11 cellular contexts compared by ENCODE assay signal in the genomic region with DNA sequence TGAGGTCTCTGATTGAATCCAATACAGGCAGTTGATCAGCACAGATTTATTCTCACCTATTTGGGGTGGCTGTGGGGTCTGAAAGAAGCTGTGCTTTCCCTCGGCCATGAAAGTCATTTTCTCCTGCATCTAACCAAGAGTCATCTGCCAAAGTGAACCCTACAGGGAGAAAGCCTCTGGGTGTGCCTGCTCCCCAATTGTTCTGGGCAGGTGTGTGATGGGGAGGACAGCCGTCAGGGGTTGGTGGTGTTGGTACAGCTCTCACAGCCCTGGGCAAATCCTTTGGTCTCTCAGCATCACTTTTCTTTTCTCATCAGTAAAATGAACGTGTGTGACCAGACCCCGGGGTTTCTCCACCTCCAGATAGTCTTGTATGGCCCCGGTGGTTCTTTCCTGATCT. TPM values are rescaled to one million over a fixed set of nuclear protein-coding genes. Genes with fewer than 3 reads are reported as not detected.
DNase-seq lines count a peak whose midpoint lies in the region; ATAC-seq and TF ChIP-seq lines count a peak whose summit lies in the region.
"Had no signal": no experiment of that assay in that cellular context is flagged by ENCODE, and none has a peak within 500 bp of the region (broad histone marks: within the 10 kb centered on the region; RNA-seq: fewer than 3 reads in every experiment).

No MANE protein-coding gene starts in this region.

- ATAC-seq in activated T-helper 17 cell treated with anti-CD3 and anti-CD28 coated beads, Interleukin-2, amount 50 U/mL, for 72 hours (replicated peaks): no peak
- ATAC-seq in thoracic aorta (ENCODE audit: insufficient number of reproducible peaks, low FRiP score, low read depth): no peak
- ATAC-seq in GM19467 (IDR thresholded peaks at IDR 0.05; ENCODE audit: unreplicated experiment): no peak
- ATAC-seq in activated CD4-positive, CD25-positive, alpha-beta regulatory T cell treated with anti-CD3 and anti-CD28 coated beads, Interleukin-2, amount 50 U/mL, for 24 hours: no peak

- peaks cover 5% of the 10 kb centered on the region for H3K9me3 Mint-ChIP-seq in activated T-cell treated with anti-CD3 and anti-CD28 coated beads, Interleukin-2, amount 50 U/mL, for 24 hours
- no peaks in the 10 kb centered on the region for H3K9me3 Mint-ChIP-seq in activated T-helper 17 cell treated with anti-CD3 and anti-CD28 coated beads, Interleukin-2, amount 50 U/mL, for 72 hours
- H3K9me3 Mint-ChIP-seq in mesothelial cell of epicardium: peaks cover 9% of the 10 kb centered on the region

- H3K27me3 Mint-ChIP-seq in activated T-cell treated with anti-CD3 and anti-CD28 coated beads, Interleukin-2, amount 50 U/mL, for 24 hours: no peaks in the 10 kb centered on the region
- H3K27me3 Mint-ChIP-seq in activated T-helper 17 cell treated with anti-CD3 and anti-CD28 coated beads, Interleukin-2, amount 50 U/mL, for 72 hours: no peaks in the 10 kb centered on the region
- no peaks in the 10 kb centered on the region for H3K27me3 Mint-ChIP-seq in mesothelial cell of epicardium (ENCODE audit: low read depth)

- peak overlapping the region; percentile 75 for H3K4me3 ChIP-seq in thoracic aorta

- no peak for TF ChIP-seq CTCF in mesothelial cell of epicardium (IDR thresholded peaks at IDR 0.05; ENCODE audit: unreplicated experiment)
- no peak for TF ChIP-seq CTCF in thoracic aorta (IDR thresholded peaks at IDR 0.05)

- H3K27ac Mint-ChIP-seq in activated T-cell treated with anti-CD3 and anti-CD28 coated beads, Interleukin-2, amount 50 U/mL, for 24 hours: no peak overlapping the region
- H3K27ac Mint-ChIP-seq in activated T-helper 17 cell treated with anti-CD3 and anti-CD28 coated beads, Interleukin-2, amount 50 U/mL, for 72 hours: peak overlapping the region; percentile 81
- H3K27ac Mint-ChIP-seq in mesothelial cell of epicardium: peak overlapping the region; percentile 16

- peak overlapping the region in 1 of 2 donors; percentile 64 for H3K27ac ChIP-seq in thoracic aorta

- no peaks in the 10 kb centered on the region for H3K27me3 ChIP-seq in thoracic aorta (replicated peaks; ENCODE audit: insufficient read depth)

- H3K9me3 ChIP-seq in thoracic aorta: no peaks in the 10 kb centered on the region

- no peak for DNase-seq in activated T-cell treated with anti-CD3 and anti-CD28 coated beads, Interleukin-2, amount 50 U/mL, for 24 hours
- no peak for DNase-seq in activated T-cell treated with anti-CD3 and anti-CD28 coated beads, Interleukin-2, amount 50 U/mL, for 1 hour
- peak in 1 of 2 experiments; percentile 27 for DNase-seq in mesothelial cell of epicardium (ENCODE audit: low spot score in 2 of 2, unreplicated experiment in 2 of 2)
- DNase-seq in thoracic aorta (ENCODE audit: low spot score): no peak
- DNase-seq in Kasumi-1 (lab: John Stamatoyannopoulos, UW): no peak
- DNase-seq: NCI-H2171; PC-3; stimulated activated CD4-positive, alpha-beta T cell treated with anti-CD3 and anti-CD28 coated beads, Interleukin-4, amount 100 ng/mL, for 24 hours had no signal

- peak overlapping the region; percentile 85 for H3K4me3 Mint-ChIP-seq in activated T-cell treated with anti-CD3 and anti-CD28 coated beads, Interleukin-2, amount 50 U/mL, for 24 hours
- H3K4me3 Mint-ChIP-seq in activated T-helper 17 cell treated with anti-CD3 and anti-CD28 coated beads, Interleukin-2, amount 50 U/mL, for 72 hours: peak overlapping the region; percentile 78
- peak overlapping the region; percentile 15 for H3K4me3 Mint-ChIP-seq in mesothelial cell of epicardium

- H3K4me1 Mint-ChIP-seq in activated T-cell treated with anti-CD3 and anti-CD28 coated beads, Interleukin-2, amount 50 U/mL, for 24 hours (ENCODE audit: low read depth): peaks cover 56% of the 10 kb centered on the region
- H3K4me1 Mint-ChIP-seq in activated T-helper 17 cell treated with anti-CD3 and anti-CD28 coated beads, Interleukin-2, amount 50 U/mL, for 72 hours: no peaks in the 10 kb centered on the region
- H3K4me1 Mint-ChIP-seq in mesothelial cell of epicardium: peaks cover 44% of the 10 kb centered on the region

- peaks cover 28 to 68% of the 10 kb centered on the region in 2 donors for H3K4me1 ChIP-seq in thoracic aorta (ENCODE audit: control insufficient read depth in 1 of 2, low read depth in 2 of 2)

- no peaks in the 10 kb centered on the region for H3K36me3 ChIP-seq in thoracic aorta

- peaks cover 19% of the 10 kb centered on the region for H3K36me3 Mint-ChIP-seq in activated T-cell treated with anti-CD3 and anti-CD28 coated beads, Interleukin-2, amount 50 U/mL, for 24 hours (ENCODE audit: low read depth)
- no peaks in the 10 kb centered on the region for H3K36me3 Mint-ChIP-seq in activated T-helper 17 cell treated with anti-CD3 and anti-CD28 coated beads, Interleukin-2, amount 50 U/mL, for 72 hours (ENCODE audit: low read depth)
- peaks cover 5% of the 10 kb centered on the region for H3K36me3 Mint-ChIP-seq in mesothelial cell of epicardium

RNA-seq across cellular contexts. Expression of gene PHF2, which starts 2.5 kb away (rescaled TPM):
- 10 to 100 TPM; 11.9 to 15.1 TPM for total RNA-seq in activated T-helper 17 cell treated with anti-CD3 and anti-CD28 coated beads, Interleukin-2, amount 50 U/mL, for 72 hours
- total RNA-seq in mesothelial cell of epicardium: 37.6 to 38.5 TPM (median 37.6 TPM) in 3 replicates
- 10 to 100 TPM; 29.9 to 36.6 TPM for total RNA-seq in thoracic aorta

Comparison
In these comparisons a context has a peak if more than half of its experiments do, and no peak if none do; other contexts are left out.
1. H3K4me3 Mint-ChIP-seq: peak in every context shown above with its lines; median percentile 85 in activated T-cell treated with anti-CD3 and anti-CD28 coated beads, Interleukin-2, amount 50 U/mL, for 24 hours; 78 in activated T-helper 17 cell treated with anti-CD3 and anti-CD28 coated beads, Interleukin-2, amount 50 U/mL, for 72 hours; 15 in mesothelial cell of epicardium.